ENCODE assay signal across 35 cellular contexts in the genomic region with DNA sequence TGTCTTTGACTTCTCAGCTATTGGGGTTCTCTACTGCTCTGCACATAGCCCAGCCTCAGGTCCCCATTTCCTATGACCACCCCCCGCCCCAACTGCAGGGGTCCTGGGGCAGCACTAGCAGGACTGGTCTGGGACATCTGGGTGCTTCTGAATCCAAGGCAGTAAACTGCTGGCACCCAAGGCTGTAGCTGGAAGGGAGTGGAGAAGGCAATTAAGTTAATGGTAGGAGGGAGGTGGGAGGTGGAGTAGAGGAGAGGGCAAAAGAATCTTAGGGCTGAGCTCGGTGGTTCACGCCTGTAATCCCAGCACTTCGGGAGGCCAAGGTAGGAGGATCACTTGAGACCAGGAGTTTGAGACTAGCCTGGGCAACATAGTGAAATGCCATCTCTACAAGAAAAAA. TPM values are rescaled to one million over a fixed set of nuclear protein-coding genes. Genes with fewer than 3 reads are reported as not detected.
"Had no signal": no experiment of that assay in that cellular context is flagged by ENCODE, and none has a peak within 500 bp of the region (broad histone marks: within the 10 kb centered on the region; RNA-seq: fewer than 3 reads in every experiment).

No MANE protein-coding gene starts in this region.

- H3K27me3 Mint-ChIP-seq: activated naive CD8-positive, alpha-beta T cell treated with anti-CD3 and anti-CD28 coated beads for 36 hours; activated T-cell treated with anti-CD3 and anti-CD28 coated beads, Interleukin-2, amount 50 U/mL, for 24 hours had no signal

- DNase-seq: activated CD4-positive, alpha-beta T cell treated with anti-CD3 and anti-CD28 coated beads for 1 hour; activated CD4-positive, alpha-beta T cell treated with anti-CD3 and anti-CD28 coated beads, Interleukin-2, amount 10 ng/mL, durations not matched to agents 24 days and 14 days; activated CD4-positive, alpha-beta T cell treated with anti-CD3 and anti-CD28 coated beads, Interleukin-2, amount 50 U/mL, for 4 hours; activated CD4-positive, CD25-positive, alpha-beta regulatory T cell; activated CD8-positive, alpha-beta T cell treated with anti-CD3 and anti-CD28 coated beads, Interleukin-2, amount 10 ng/mL, durations not matched to agents 7 days and 5 days; activated naive CD4-positive, alpha-beta T cell treated with anti-CD3 and anti-CD28 coated beads, Interleukin-2, amount 50 U/mL, for 16 hours; activated naive CD8-positive, alpha-beta T cell treated with anti-CD3 and anti-CD28 coated beads for 36 hours; activated T-cell treated with anti-CD3 and anti-CD28 coated beads, Interleukin-2, amount 50 U/mL, for 24 hours; amniotic stem cell; aorta; brain microvascular endothelial cell; MM.1S; MV-4-11; NCI-H1092; NCI-H146; NCI-H187; NCI-H2029 treated with DMSO at 0.1 percent for 48 hours; NCI-H2107; NCI-H2171; NCI-H510A; NCI-H526; NCI-H748 treated with DMSO at 0.1 percent for 48 hours; NK-92 treated with Interleukin-12 subunit alpha and Interleukin-12 subunit beta, amount 100 ng/mL, for 24 hours; PC-3; Peyer's patch; Right ventricle myocardium superior; RPMI8226; SW 1271; T-helper 1 cell; T-helper 2 cell; T-helper 9 cell; WERI-Rb-1 had no signal

- H3K27ac Mint-ChIP-seq: activated CD4-positive, alpha-beta T cell treated with anti-CD3 and anti-CD28 coated beads, Interleukin-2, amount 10 ng/mL, durations not matched to agents 24 days and 14 days; activated CD8-positive, alpha-beta T cell treated with anti-CD3 and anti-CD28 coated beads, Interleukin-2, amount 10 ng/mL, durations not matched to agents 7 days and 5 days; activated naive CD8-positive, alpha-beta T cell treated with anti-CD3 and anti-CD28 coated beads for 36 hours; activated T-cell treated with anti-CD3 and anti-CD28 coated beads, Interleukin-2, amount 50 U/mL, for 24 hours; activated T-helper 2 cell treated with anti-CD3 and anti-CD28 coated beads, Interferon-gamma antibody, Interleukin-2, Interleukin-4, amounts not matched to agents 10 μg/mL and 5 μg/mL and 100 μg/mL, durations not matched to agents 14 hours and 24 hours and 36 hours had no signal

- ATAC-seq: activated CD8-positive, alpha-beta T cell treated with anti-CD3 and anti-CD28 coated beads, Interleukin-2, amount 10 ng/mL, durations not matched to agents 7 days and 5 days; PC-3 had no signal

- H3K36me3 ChIP-seq: brain microvascular endothelial cell, Peyer's patch, WERI-Rb-1 had no signal

- H3K4me3 Mint-ChIP-seq: activated CD4-positive, alpha-beta T cell treated with anti-CD3 and anti-CD28 coated beads, Interleukin-2, amount 10 ng/mL, durations not matched to agents 24 days and 14 days; activated CD8-positive, alpha-beta T cell treated with anti-CD3 and anti-CD28 coated beads, Interleukin-2, amount 10 ng/mL, durations not matched to agents 7 days and 5 days; activated naive CD8-positive, alpha-beta T cell treated with anti-CD3 and anti-CD28 coated beads for 36 hours; activated T-cell treated with anti-CD3 and anti-CD28 coated beads, Interleukin-2, amount 50 U/mL, for 24 hours; central memory CD8-positive, alpha-beta T cell had no signal

- H3K4me1 Mint-ChIP-seq: activated CD4-positive, alpha-beta T cell treated with anti-CD3 and anti-CD28 coated beads, Interleukin-2, amount 10 ng/mL, durations not matched to agents 24 days and 14 days; activated naive CD8-positive, alpha-beta T cell treated with anti-CD3 and anti-CD28 coated beads for 36 hours; central memory CD8-positive, alpha-beta T cell had no signal

- H3K9me3 ChIP-seq: Peyer's patch had no signal

- H3K36me3 Mint-ChIP-seq: activated naive CD8-positive, alpha-beta T cell treated with anti-CD3 and anti-CD28 coated beads for 36 hours had no signal

- H3K4me1 ChIP-seq: Peyer's patch had no signal

- H3K4me3 ChIP-seq: Peyer's patch had no signal

- H3K27me3 ChIP-seq: brain microvascular endothelial cell, Peyer's patch had no signal

- H3K9ac ChIP-seq: KMS-11 had no signal

- H3K27ac ChIP-seq: brain microvascular endothelial cell, KMS-11, WERI-Rb-1 had no signal

- H3K9me3 Mint-ChIP-seq: activated CD4-positive, alpha-beta T cell treated with anti-CD3 and anti-CD28 coated beads, Interleukin-2, amount 10 ng/mL, durations not matched to agents 24 days and 14 days; activated naive CD8-positive, alpha-beta T cell treated with anti-CD3 and anti-CD28 coated beads for 36 hours; activated T-cell treated with anti-CD3 and anti-CD28 coated beads, Interleukin-2, amount 50 U/mL, for 24 hours; activated T-helper 2 cell treated with anti-CD3 and anti-CD28 coated beads, Interferon-gamma antibody, Interleukin-2, Interleukin-4, amounts not matched to agents 10 μg/mL and 5 μg/mL and 100 μg/mL, durations not matched to agents 14 hours and 24 hours and 36 hours; central memory CD8-positive, alpha-beta T cell had no signal

RNA-seq across cellular contexts. Expression of a gene that starts 11.5 kb away (rescaled TPM):
- total RNA-seq: activated CD8-positive, alpha-beta T cell treated with anti-CD3 and anti-CD28 coated beads, Interleukin-2, amount 10 ng/mL, durations not matched to agents 7 days and 5 days; Right ventricle myocardium superior had no signal
